ENCODE assay signal across 8 cellular contexts in genomic region chr2:40281021-40281940, GRCh38.
DNase-seq lines count a peak whose midpoint lies in the region; ATAC-seq and TF ChIP-seq lines count a peak whose summit lies in the region.

No MANE protein-coding gene starts in this region.

- H4K20me1 ChIP-seq in fibroblast of lung (ENCODE audit: control insufficient read depth, extremely low read depth, insufficient read depth, low read length): no peaks in the 10 kb centered on the region

- no peaks in the 10 kb centered on the region for H3K9me3 Mint-ChIP-seq in stimulated activated naive B cell treated with anti-CD40 and anti-IgM and Interleukin-4, amounts not matched to agents 10 μg/mL and 1 μg/mL and 100 μg/mL, for 72 hours
- no peaks in the 10 kb centered on the region for H3K9me3 Mint-ChIP-seq in CD8-positive, alpha-beta T cell

- no peak for TF ChIP-seq CTCF in fibroblast of lung (conservative IDR thresholded peaks at IDR 0.05 in 1 of 2, IDR thresholded peaks at IDR 0.05 in 1 of 2; ENCODE audit: low read depth in 1 of 2, low read length in 2 of 2)
- TF ChIP-seq CTCF in CD8-positive, alpha-beta T cell (IDR thresholded peaks at IDR 0.05): no peak

- no peaks in the 10 kb centered on the region for H3K36me3 ChIP-seq in fibroblast of lung (ENCODE audit: control insufficient read depth, insufficient read depth, low read length)
- no peaks in the 10 kb centered on the region for H3K36me3 ChIP-seq in CD8-positive, alpha-beta T cell (ENCODE audit: insufficient read depth, low read length)

- no peaks in the 10 kb centered on the region for H3K9me3 ChIP-seq in fibroblast of lung (ENCODE audit: control insufficient read depth, insufficient read depth, low read depth, low read length)
- H3K9me3 ChIP-seq in CD8-positive, alpha-beta T cell (ENCODE audit: low read length): no peaks in the 10 kb centered on the region

- no peaks in the 10 kb centered on the region for H3K27me3 Mint-ChIP-seq in stimulated activated naive B cell treated with anti-CD40 and anti-IgM and Interleukin-4, amounts not matched to agents 10 μg/mL and 1 μg/mL and 100 μg/mL, for 72 hours
- no peaks in the 10 kb centered on the region for H3K27me3 Mint-ChIP-seq in CD8-positive, alpha-beta T cell (ENCODE audit: low read depth)

- POLR2A ChIA-PET in CD8-positive, alpha-beta T cell (lab: Charles Lee): interaction anchor here (0.5 kb wide), 1 partner anchor 28 kb away, joined by 3 read pairs; no protein-coding TSS in a partner anchor

- peak; percentile 88 to 90 for DNase-seq in fibroblast of lung (ENCODE audit: low read depth in 2 of 2)
- DNase-seq in stimulated activated naive B cell treated with anti-CD40 and anti-IgM and Interleukin-4, amounts not matched to agents 10 μg/mL and 1 μg/mL and 100 μg/mL, for 72 hours: peak; percentile 4
- DNase-seq in NCI-H1436 treated with DMSO at 0.1 percent for 48 hours (lab: John Stamatoyannopoulos, UW): no peak
- no peak for DNase-seq in CD8-positive, alpha-beta T cell
- DNase-seq in HT-29 (ENCODE audit: low spot score): no peak

- H3K79me2 ChIP-seq in fibroblast of lung (ENCODE audit: control insufficient read depth, insufficient read depth, low read length): no peaks in the 10 kb centered on the region

- peaks cover 14 to 23% of the 10 kb centered on the region in 2 donors for H3K4me1 Mint-ChIP-seq in stimulated activated naive B cell treated with anti-CD40 and anti-IgM and Interleukin-4, amounts not matched to agents 10 μg/mL and 1 μg/mL and 100 μg/mL, for 72 hours
- no peaks in the 10 kb centered on the region for H3K4me1 Mint-ChIP-seq in CD8-positive, alpha-beta T cell (ENCODE audit: low read depth)

- no peaks in the 10 kb centered on the region for H3K27me3 ChIP-seq in fibroblast of lung (ENCODE audit: control insufficient read depth, insufficient read depth, low read length)
- H3K27me3 ChIP-seq in CD8-positive, alpha-beta T cell (ENCODE audit: insufficient read depth, low read length): no peaks in the 10 kb centered on the region

- intact Hi-C loops in CD8-positive, alpha-beta T cell (cut with DNase I, micrococcal nuclease): no loop called here

- no peak overlapping the region for H3K4me3 ChIP-seq in fibroblast of lung (replicated peaks in 1 of 4; ENCODE audit: control extremely low read depth in 1 of 4, insufficient read depth in 1 of 4, low read depth in 3 of 4, low read length in 4 of 4)
- no peak overlapping the region for H3K4me3 ChIP-seq in CD8-positive, alpha-beta T cell (ENCODE audit: low read depth, low read length)

- H3K27ac ChIP-seq in fibroblast of lung (ENCODE audit: insufficient read depth, low read length): peak overlapping the region; percentile 63
- H3K27ac ChIP-seq in CD8-positive, alpha-beta T cell (ENCODE audit: low read depth, low read length): no peak overlapping the region

- peaks cover 20% of the 10 kb centered on the region for H3K4me1 ChIP-seq in fibroblast of lung (ENCODE audit: control insufficient read depth, extremely low read depth, insufficient read depth, low read length)
- H3K4me1 ChIP-seq in CD8-positive, alpha-beta T cell (ENCODE audit: insufficient read depth, low read length): no peaks in the 10 kb centered on the region

- H3K4me2 ChIP-seq in fibroblast of lung (ENCODE audit: extremely low read depth, insufficient read depth, low read length): peak overlapping the region; percentile 83

- no peaks in the 10 kb centered on the region for H3K36me3 Mint-ChIP-seq in stimulated activated naive B cell treated with anti-CD40 and anti-IgM and Interleukin-4, amounts not matched to agents 10 μg/mL and 1 μg/mL and 100 μg/mL, for 72 hours
- H3K36me3 Mint-ChIP-seq in CD8-positive, alpha-beta T cell: no peaks in the 10 kb centered on the region

- ATAC-seq in GM19351 (IDR thresholded peaks at IDR 0.05; ENCODE audit: unreplicated experiment) (peak; percentile 77), HG03565 (IDR thresholded peaks at IDR 0.05; ENCODE audit: unreplicated experiment) (peak; percentile 59), HG02970 (IDR thresholded peaks at IDR 0.05; ENCODE audit: low FRiP score, unreplicated experiment) (no peak)
- ATAC-seq in stimulated activated naive B cell treated with anti-CD40 and anti-IgM and Interleukin-4, amounts not matched to agents 10 μg/mL and 1 μg/mL and 100 μg/mL, for 72 hours (replicated peaks): peak; percentile 46 to 75
- no peak for ATAC-seq in CD8-positive, alpha-beta T cell

- peak overlapping the region; percentile 1 for H3K27ac Mint-ChIP-seq in stimulated activated naive B cell treated with anti-CD40 and anti-IgM and Interleukin-4, amounts not matched to agents 10 μg/mL and 1 μg/mL and 100 μg/mL, for 72 hours
- no peak overlapping the region for H3K27ac Mint-ChIP-seq in CD8-positive, alpha-beta T cell

- CTCF ChIA-PET in CD8-positive, alpha-beta T cell (lab: Charles Lee): no interaction called here

- no peak overlapping the region for H3K9ac ChIP-seq in fibroblast of lung (ENCODE audit: insufficient read depth, low read length)

- peak overlapping the region; percentile 45 for H2AFZ ChIP-seq in fibroblast of lung (ENCODE audit: low read length)

- H3K4me3 Mint-ChIP-seq in stimulated activated naive B cell treated with anti-CD40 and anti-IgM and Interleukin-4, amounts not matched to agents 10 μg/mL and 1 μg/mL and 100 μg/mL, for 72 hours: peak overlapping the region; percentile 12 to 59
- H3K4me3 Mint-ChIP-seq in CD8-positive, alpha-beta T cell: no peak overlapping the region

Comparison
In these comparisons a context has a peak if more than half of its experiments do, and no peak if none do; other contexts are left out.
1. ATAC-seq: peak in GM19351 (single experiment), HG03565 (single experiment) and stimulated activated naive B cell treated with anti-CD40 and anti-IgM and Interleukin-4, amounts not matched to agents 10 μg/mL and 1 μg/mL and 100 μg/mL, for 72 hours (2 of 2); none in CD8-positive, alpha-beta T cell (single experiment) and HG02970 (single experiment).
2. DNase-seq: peak in fibroblast of lung (2 of 2) and stimulated activated naive B cell treated with anti-CD40 and anti-IgM and Interleukin-4, amounts not matched to agents 10 μg/mL and 1 μg/mL and 100 μg/mL, for 72 hours (single experiment); none in NCI-H1436 treated with DMSO at 0.1 percent for 48 hours (single experiment), CD8-positive, alpha-beta T cell (0 of 7) and HT-29 (single experiment).